Comparison of ENCODE assay signal across 11 cellular contexts in the genomic region with DNA sequence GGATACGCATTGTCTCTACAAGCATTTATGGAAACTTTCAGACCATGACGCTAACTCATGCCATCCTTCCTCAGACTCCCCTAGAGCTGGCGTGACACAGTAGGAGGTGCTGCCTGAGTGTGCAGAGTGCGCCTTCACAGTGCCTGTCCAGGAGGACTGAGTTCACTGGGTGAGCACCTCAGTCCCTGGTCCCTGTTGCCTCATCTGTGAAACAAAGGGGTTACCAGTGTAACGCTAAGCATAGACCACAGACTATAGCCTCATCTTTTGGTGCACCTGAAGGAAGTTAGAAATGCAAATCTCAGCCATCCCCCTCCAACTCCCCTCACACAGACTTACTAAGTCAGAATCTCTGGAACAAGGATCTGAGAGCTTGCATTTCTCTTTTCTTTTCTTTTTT.
A peak's percentile ranks its signal among the peaks of the same experiment; 100 is the strongest.
DNase-seq lines count a peak whose midpoint lies in the region; ATAC-seq and TF ChIP-seq lines count a peak whose summit lies in the region.
"Had no signal": no experiment of that assay in that cellular context is flagged by ENCODE, and none has a peak within 500 bp of the region (broad histone marks: within the 10 kb centered on the region; RNA-seq: fewer than 3 reads in every experiment).

No MANE protein-coding gene starts in this region.

- no peak overlapping the region for H3K27ac ChIP-seq in neuronal stem cell (replicated peaks; ENCODE audit: low read length)
- H3K27ac ChIP-seq: spleen had no signal

- H3K36me3 ChIP-seq in neuronal stem cell (replicated peaks in 1 of 2; ENCODE audit: control insufficient read depth in 2 of 2, insufficient read depth in 2 of 2, low read length in 2 of 2) (no peaks in the 10 kb centered on the region), BE2C (no peaks in the 10 kb centered on the region)
- H3K36me3 ChIP-seq: spleen had no signal

- no peak overlapping the region for H4K8ac ChIP-seq in neuronal stem cell (ENCODE audit: low read depth, low read length)

- no peak overlapping the region for H2BK15ac ChIP-seq in neuronal stem cell (ENCODE audit: low read length)

- H2BK120ac ChIP-seq in neuronal stem cell (ENCODE audit: low read depth, low read length) = no peak overlapping the region

- no peak overlapping the region for H3K4me3 ChIP-seq in neuronal stem cell (ENCODE audit: low read length in 2 of 2)
- H3K4me3 ChIP-seq in BE2C (ENCODE audit: low read depth, low read length) = no peak overlapping the region
- H3K4me3 ChIP-seq: spleen had no signal

- H3K27me3 Mint-ChIP-seq in activated T-helper 17 cell treated with anti-CD3 and anti-CD28 coated beads, Interleukin-2, amount 50 U/mL, for 72 hours = no peaks in the 10 kb centered on the region

- H2AFZ ChIP-seq in neuronal stem cell (ENCODE audit: low read length) = no peak overlapping the region

- no peak overlapping the region for H4K91ac ChIP-seq in neuronal stem cell (ENCODE audit: low read depth, low read length, poor library complexity)

- H3K14ac ChIP-seq in neuronal stem cell (ENCODE audit: low read length) = no peak overlapping the region

- no peak overlapping the region for H3K4me3 Mint-ChIP-seq in activated T-helper 17 cell treated with anti-CD3 and anti-CD28 coated beads, Interleukin-2, amount 50 U/mL, for 72 hours

- H3K4ac ChIP-seq in neuronal stem cell (ENCODE audit: low read length) = no peak overlapping the region

- H2AK5ac ChIP-seq in neuronal stem cell (ENCODE audit: low read depth, low read length) = no peak overlapping the region

- no peak overlapping the region for H3K4me2 ChIP-seq in neuronal stem cell (ENCODE audit: insufficient read depth, low read length, poor library complexity, severe bottlenecking)

- H3K9ac ChIP-seq in neuronal stem cell (ENCODE audit: low read depth, low read length, poor library complexity) = peak overlapping the region; percentile 61

- H3K27me3 ChIP-seq in neuronal stem cell (ENCODE audit: control insufficient read depth in 3 of 3, insufficient read depth in 3 of 3, low read depth in 1 of 3, low read length in 3 of 3) (no peaks in the 10 kb centered on the region), BE2C (no peaks in the 10 kb centered on the region)
- H3K27me3 ChIP-seq: spleen had no signal

- no peak overlapping the region for H3K27ac Mint-ChIP-seq in activated T-helper 17 cell treated with anti-CD3 and anti-CD28 coated beads, Interleukin-2, amount 50 U/mL, for 72 hours

- no peak overlapping the region for H2BK5ac ChIP-seq in neuronal stem cell (ENCODE audit: low read length)

- no peak for DNase-seq in neuronal stem cell (ENCODE audit: low spot score)
- no peak for DNase-seq in BE2C
- DNase-seq in NCI-H2171 treated with DMSO at 0.1 percent for 48 hours (lab: John Stamatoyannopoulos, UW) = no peak
- DNase-seq: activated CD4-positive, CD25-positive, alpha-beta regulatory T cell treated with anti-CD3 and anti-CD28 coated beads, Interleukin-2, amount 50 U/mL, for 72 hours; activated effector memory CD4-positive, alpha-beta T cell treated with anti-CD3 and anti-CD28 coated beads, Interleukin-2, amount 50 U/mL, for 16 hours; SHP77; spleen had no signal

- H3K9me3 Mint-ChIP-seq in activated T-helper 17 cell treated with anti-CD3 and anti-CD28 coated beads, Interleukin-2, amount 50 U/mL, for 72 hours = no peaks in the 10 kb centered on the region

- no peak overlapping the region for H2BK12ac ChIP-seq in neuronal stem cell (ENCODE audit: low read length)

- WGBS in neuronal stem cell (ENCODE audit: extremely low coverage in 2 of 2, insufficient read length in 2 of 2, insufficient replicate concordance in 1 of 2), 2 donors = no CpG with 5 or more reads among the region's 5 CpGs

- H3K9me3 ChIP-seq in neuronal stem cell (replicated peaks in 1 of 2; ENCODE audit: control insufficient read depth in 2 of 2, insufficient read depth in 1 of 2, low read depth in 1 of 2, low read length in 2 of 2) = no peaks in the 10 kb centered on the region
- no peaks in the 10 kb centered on the region for H3K9me3 ChIP-seq in BE2C

- no peaks in the 10 kb centered on the region for H3K4me1 Mint-ChIP-seq in activated T-helper 17 cell treated with anti-CD3 and anti-CD28 coated beads, Interleukin-2, amount 50 U/mL, for 72 hours

- no peak for TF ChIP-seq CTCF in BE2C (IDR thresholded peaks at IDR 0.05; ENCODE audit: low read depth, low read length)

- no peak overlapping the region for H3K23ac ChIP-seq in neuronal stem cell (ENCODE audit: low read depth, low read length, poor library complexity)

- peaks cover 1% of the 10 kb centered on the region for H3K79me1 ChIP-seq in neuronal stem cell (ENCODE audit: low read depth, low read length)

- H3K18ac ChIP-seq in neuronal stem cell (ENCODE audit: low read length) = no peak overlapping the region

- peak; percentile 83 for ATAC-seq in GM19023 (IDR thresholded peaks at IDR 0.05; ENCODE audit: unreplicated experiment)
- ATAC-seq in GM21717 (IDR thresholded peaks at IDR 0.05; ENCODE audit: unreplicated experiment) = peak; percentile 94
- ATAC-seq in HG03135 (IDR thresholded peaks at IDR 0.05; ENCODE audit: unreplicated experiment) = peak; percentile 72
- ATAC-seq in activated T-helper 17 cell treated with anti-CD3 and anti-CD28 coated beads, Interleukin-2, amount 50 U/mL, for 72 hours (replicated peaks) = no peak

- peaks cover 0 to 3% of the 10 kb centered on the region in 2 donors for H3K4me1 ChIP-seq in neuronal stem cell (ENCODE audit: control insufficient read depth in 2 of 2, insufficient read depth in 1 of 2, low read depth in 1 of 2, low read length in 2 of 2)
- H3K4me1 ChIP-seq in BE2C = no peaks in the 10 kb centered on the region
- H3K4me1 ChIP-seq: spleen had no signal

- no peaks in the 10 kb centered on the region for H3K36me3 Mint-ChIP-seq in activated T-helper 17 cell treated with anti-CD3 and anti-CD28 coated beads, Interleukin-2, amount 50 U/mL, for 72 hours (ENCODE audit: low read depth)
